Comparison of ENCODE assay signal across 14 cellular contexts in genomic region chr2:25306767-25307368, GRCh38. TPM values are rescaled to one million over a fixed set of nuclear protein-coding genes. Genes with fewer than 3 reads are reported as not detected.
DNase-seq lines count a peak whose midpoint lies in the region; ATAC-seq and TF ChIP-seq lines count a peak whose summit lies in the region.
"Had no signal": no experiment of that assay in that cellular context is flagged by ENCODE, and none has a peak within 500 bp of the region (broad histone marks: within the 10 kb centered on the region; RNA-seq: fewer than 3 reads in every experiment).

No MANE protein-coding gene starts in this region.

- peaks cover 90 to 100% (median 98%) of the 10 kb centered on the region in 10 experiments for H3K4me1 ChIP-seq in BLaER1 treated with 17β-estradiol and CSF1 and Interleukin-3, amounts not matched to agents 10 nM and 100 nM
- H3K4me1 ChIP-seq in PC-9 (replicated peaks; ENCODE audit: insufficient read depth) (peaks cover 23% of the 10 kb centered on the region), stomach (peaks cover 26 to 96% (median 70%) of the 10 kb centered on the region in 4 donors)

- H4K20me1 ChIP-seq in BLaER1 treated with 17β-estradiol and CSF1 and Interleukin-3, amounts not matched to agents 10 nM and 100 nM = peaks cover 49 to 77% (median 72%) of the 10 kb centered on the region in 11 experiments
- H4K20me1 ChIP-seq in PC-9 (ENCODE audit: insufficient read depth) = peaks cover 4% of the 10 kb centered on the region

- peaks cover 7% of the 10 kb centered on the region for H3F3A ChIP-seq in PC-9 (ENCODE audit: insufficient read depth, low read depth)

- peak overlapping the region; percentile 15 for H3K4me3 Mint-ChIP-seq in activated T-helper 17 cell treated with anti-CD3 and anti-CD28 coated beads, Interleukin-2, amount 50 U/mL, for 72 hours
- H3K4me3 Mint-ChIP-seq: T-helper 2 cell treated with Interferon-gamma antibody and Interleukin-4, amounts not matched to agents 5 μg/mL and 100 μg/mL, for 36 hours had no signal

- DNase-seq in HL-60 (ENCODE audit: low read depth in 1 of 2, low spot score in 1 of 2) = peak; percentile 72 to 82
- no peak for DNase-seq in PC-9
- DNase-seq in NCI-H345 (lab: John Stamatoyannopoulos, UW) = no peak
- DNase-seq in NCI-H774 (lab: John Stamatoyannopoulos, UW) = no peak
- no peak for DNase-seq in stomach
- DNase-seq: MM.1S; stimulated activated CD4-positive, alpha-beta T cell treated with anti-CD3 and anti-CD28 coated beads, Interleukin-2, amount 100 ng/mL, for 48 hours had no signal

- no peak overlapping the region for H2AFZ ChIP-seq in PC-9
- H2AFZ ChIP-seq: parathyroid adenoma had no signal

- peaks cover 0 to 3% (median 0%) of the 10 kb centered on the region in 11 experiments; a peak in 1 of 22 replicates for H3K27me3 ChIP-seq in BLaER1 treated with 17β-estradiol and CSF1 and Interleukin-3, amounts not matched to agents 10 nM and 100 nM
- H3K27me3 ChIP-seq in HL-60 (ENCODE audit: insufficient read depth, poor library complexity, severe bottlenecking) (no peaks in the 10 kb centered on the region), layer of hippocampus (ENCODE audit: control insufficient read depth, insufficient read depth, low read length) (no peaks in the 10 kb centered on the region), PC-9 (ENCODE audit: insufficient read depth, low read depth) (no peaks in the 10 kb centered on the region), stomach (no peaks in the 10 kb centered on the region)

- no peak for TF ChIP-seq POLR2A in stomach (IDR thresholded peaks at IDR 0.05)

- TF ChIP-seq CTCF in HL-60 (IDR thresholded peaks at IDR 0.05; ENCODE audit: insufficient read depth, low read length) (no peak), PC-9 (conservative IDR thresholded peaks at IDR 0.05) (no peak), stomach (IDR thresholded peaks at IDR 0.05) (no peak)

- peaks cover 4 to 34% (median 26%) of the 10 kb centered on the region in 11 experiments; a peak in 20 of 22 replicates for H3K36me3 ChIP-seq in BLaER1 treated with 17β-estradiol and CSF1 and Interleukin-3, amounts not matched to agents 10 nM and 100 nM
- H3K36me3 ChIP-seq in PC-9 (ENCODE audit: low read depth) = no peaks in the 10 kb centered on the region
- peaks cover 7 to 51% (median 29%) of the 10 kb centered on the region in 4 donors for H3K36me3 ChIP-seq in stomach
- H3K36me3 ChIP-seq: thoracic aorta had no signal

- 61 to 67% (median 65%) methylated on average over 6 of the region's 6 CpGs for WGBS in stomach, 5 donors

- H3K79me2 ChIP-seq in PC-9 (ENCODE audit: low read depth) = no peaks in the 10 kb centered on the region

- CTCF ChIA-PET in PC-9 (lab: Charles Lee) = no interaction called here

- H3K27ac Mint-ChIP-seq in activated T-helper 17 cell treated with anti-CD3 and anti-CD28 coated beads, Interleukin-2, amount 50 U/mL, for 72 hours = peak overlapping the region; percentile 41
- H3K27ac Mint-ChIP-seq: T-helper 2 cell treated with Interferon-gamma antibody and Interleukin-4, amounts not matched to agents 5 μg/mL and 100 μg/mL, for 36 hours had no signal

- no peaks in the 10 kb centered on the region for H3K9me3 ChIP-seq in BLaER1 treated with 17β-estradiol and CSF1 and Interleukin-3, amounts not matched to agents 10 nM and 100 nM (replicated peaks in 1 of 11)
- no peaks in the 10 kb centered on the region for H3K9me3 ChIP-seq in PC-9 (ENCODE audit: insufficient read depth, low read depth)
- no peaks in the 10 kb centered on the region for H3K9me3 ChIP-seq in stomach
- H3K9me3 ChIP-seq: thoracic aorta had no signal

- H3K9me3 Mint-ChIP-seq in activated T-helper 17 cell treated with anti-CD3 and anti-CD28 coated beads, Interleukin-2, amount 50 U/mL, for 72 hours = no peaks in the 10 kb centered on the region
- H3K9me3 Mint-ChIP-seq: T-helper 2 cell treated with Interferon-gamma antibody and Interleukin-4, amounts not matched to agents 5 μg/mL and 100 μg/mL, for 36 hours had no signal

- H3K4me2 ChIP-seq in BLaER1 treated with 17β-estradiol and CSF1 and Interleukin-3, amounts not matched to agents 10 nM and 100 nM = peak overlapping the region; percentile 83 to 98 (median 95)
- H3K4me2 ChIP-seq in PC-9 = no peak overlapping the region

- POLR2A ChIA-PET in PC-9 (lab: Charles Lee; ENCODE audit: unreplicated experiment) = no interaction called here

- no TSS peak for BruUV-seq in PC-9 (replicated peaks; lab: Mats Ljungman, UMichigan)

- H3K27ac ChIP-seq in BLaER1 treated with 17β-estradiol and CSF1 and Interleukin-3, amounts not matched to agents 10 nM and 100 nM = peak overlapping the region in 8 of 11 experiments; percentile 11 to 87 (median 72); a peak in 10 of 22 replicates
- H3K27ac ChIP-seq in HL-60 (replicated peaks) (no peak overlapping the region), layer of hippocampus (ENCODE audit: low read depth, low read length) (peak overlapping the region; percentile 24), PC-9 (no peak overlapping the region), stomach (peak overlapping the region in 1 of 5 donors; percentile 9)
- H3K27ac ChIP-seq: parathyroid adenoma, thoracic aorta had no signal

- H3K4me1 Mint-ChIP-seq in activated T-helper 17 cell treated with anti-CD3 and anti-CD28 coated beads, Interleukin-2, amount 50 U/mL, for 72 hours = peaks cover 58% of the 10 kb centered on the region

- H3K4me3 ChIP-seq in BLaER1 treated with 17β-estradiol and CSF1 and Interleukin-3, amounts not matched to agents 10 nM and 100 nM = no peak overlapping the region
- H3K4me3 ChIP-seq in HL-60 (replicated peaks; ENCODE audit: insufficient read depth, low read length) = no peak overlapping the region
- H3K4me3 ChIP-seq in PC-9 = no peak overlapping the region
- H3K4me3 ChIP-seq in stomach = no peak overlapping the region
- H3K4me3 ChIP-seq: thoracic aorta had no signal

- no peak for TF ChIP-seq EP300 in stomach (IDR thresholded peaks at IDR 0.05)

- no peak for ATAC-seq in activated T-helper 17 cell treated with anti-CD3 and anti-CD28 coated beads, Interleukin-2, amount 50 U/mL, for 72 hours (replicated peaks)
- ATAC-seq: left lobe of liver had no signal

- H3K36me3 Mint-ChIP-seq in activated T-helper 17 cell treated with anti-CD3 and anti-CD28 coated beads, Interleukin-2, amount 50 U/mL, for 72 hours (ENCODE audit: low read depth) = peaks cover 95% of the 10 kb centered on the region

- H3K27me3 Mint-ChIP-seq in activated T-helper 17 cell treated with anti-CD3 and anti-CD28 coated beads, Interleukin-2, amount 50 U/mL, for 72 hours = no peaks in the 10 kb centered on the region

- no peaks in the 10 kb centered on the region for H3K9me2 ChIP-seq in PC-9 (ENCODE audit: insufficient read depth)

- peak overlapping the region in 8 of 11 experiments; percentile 22 to 77 (median 56); a peak in 6 of 22 replicates for H3K9ac ChIP-seq in BLaER1 treated with 17β-estradiol and CSF1 and Interleukin-3, amounts not matched to agents 10 nM and 100 nM
- H3K9ac ChIP-seq: parathyroid adenoma had no signal

- intact Hi-C loops in PC-9 (cut with micrococcal nuclease; ENCODE audit: unreplicated experiment) = no loop called here
- intact Hi-C loops in stomach (cut with DNase I; ENCODE audit: low total_unique reads) = no loop called here

RNA-seq across cellular contexts. Expression of gene DNMT3A, which starts 34.9 kb away (rescaled TPM):
- total RNA-seq in activated T-helper 17 cell treated with anti-CD3 and anti-CD28 coated beads, Interleukin-2, amount 50 U/mL, for 72 hours = 10 to 100 TPM; 55.2 to 64.6 TPM
- total RNA-seq in PC-9 (2021) = 38.9 and 43.1 TPM in 2 replicates
- total RNA-seq in stomach = 10 to 100 TPM in 4 of 5 donors, 1 to 10 TPM in 1; 6.4 to 47.4 (median 21.9) TPM
- 10 to 100 TPM in 1 of 3 donors, 1 to 10 TPM in 2; 3.4 to 10.1 (median 5.1) TPM for polyA plus RNA-seq in stomach

Comparison
In these comparisons a context has a peak if more than half of its experiments do, and no peak if none do; other contexts are left out.
1. H3K27ac ChIP-seq: peak in BLaER1 treated with 17β-estradiol and CSF1 and Interleukin-3, amounts not matched to agents 10 nM and 100 nM (8 of 11) and layer of hippocampus (single experiment); none in HL-60 (single experiment) and PC-9 (single experiment).
2. DNase-seq: peak in HL-60 (2 of 2); none in PC-9 (0 of 2), NCI-H345 (single experiment), NCI-H774 (single experiment) and stomach (single experiment).